11 cellular contexts compared by ENCODE assay signal in genomic region chr6:131532476-131533108, GRCh38. TPM values are rescaled to one million over a fixed set of nuclear protein-coding genes. Genes with fewer than 3 reads are reported as not detected.
A peak's percentile ranks its signal among the peaks of the same experiment; 100 is the strongest.
DNase-seq lines count a peak whose midpoint lies in the region; ATAC-seq, FAIRE-seq and TF ChIP-seq lines count a peak whose summit lies in the region.
"Had no signal": no experiment of that assay in that cellular context is flagged by ENCODE, and none has a peak within 500 bp of the region (broad histone marks: within the 10 kb centered on the region; RNA-seq: fewer than 3 reads in every experiment).

No MANE protein-coding gene starts in this region.

- no peaks in the 10 kb centered on the region for H4K20me1 ChIP-seq in H1 (replicated peaks in 1 of 2; ENCODE audit: control insufficient read depth in 1 of 2, insufficient read depth in 2 of 2, low read length in 2 of 2)

- no peaks in the 10 kb centered on the region for H3K23me2 ChIP-seq in H1 (ENCODE audit: low read depth, low read length)

- H2BK15ac ChIP-seq in H1 (ENCODE audit: low read length) = no peak overlapping the region

- ATAC-seq in GM21619 (IDR thresholded peaks at IDR 0.05; ENCODE audit: unreplicated experiment) (peak; percentile 91), gastrocnemius medialis (no peak), heart right ventricle (no peak)

- peak overlapping the region; percentile 40 for H4K91ac ChIP-seq in H1 (replicated peaks; ENCODE audit: insufficient read length, low read length)

- WGBS in H1 (ENCODE audit: extremely low coverage in 1 of 2, insufficient coverage in 1 of 2, insufficient read length in 1 of 2, insufficient replicate concordance in 2 of 2, low coverage in 1 of 2, low lambda C conversion rate in 2 of 2, missing lambda C conversion rate in 1 of 2), 2 experiments = 95% methylated on average over 3 of the region's 4 CpGs; no CpG with 5 or more reads in 1 of the 2 experiments
- WGBS in heart right ventricle, 2 donors = 83 to 86% methylated on average over 4 of the region's 4 CpGs

- H2BK20ac ChIP-seq in H1 (ENCODE audit: low read length) = peak overlapping the region; percentile 93; the same call in 1 of the 2 replicates

- POLR2A ChIA-PET in H1 (lab: Charles Lee; ENCODE audit: partially characterized antibody) = interaction anchor here (1.1 kb wide), 1 partner anchor 349 kb away, joined by 3 read pairs; no protein-coding TSS in a partner anchor

- peak; percentile 21 for DNase-seq in GM10266 (ENCODE audit: extremely low spot score)
- no peak for DNase-seq in H1 (ENCODE audit: low read depth in 1 of 2, low spot score in 2 of 2)
- no peak for DNase-seq in gastrocnemius medialis
- DNase-seq in heart right ventricle = no peak
- no peak for DNase-seq in NOMO-1 (lab: John Stamatoyannopoulos, UW; ENCODE audit: unreplicated experiment in 2 of 2)
- no peak for DNase-seq in EL
- DNase-seq: stomach had no signal

- H2BK12ac ChIP-seq in H1 (ENCODE audit: low read depth, low read length) = no peak overlapping the region

- no peaks in the 10 kb centered on the region for H3K4me1 ChIP-seq in H1 (replicated peaks in 1 of 4; ENCODE audit: control insufficient read depth in 3 of 4, insufficient read depth in 4 of 4, low read length in 3 of 4)
- H3K4me1 ChIP-seq in gastrocnemius medialis = no peaks in the 10 kb centered on the region
- no peaks in the 10 kb centered on the region for H3K4me1 ChIP-seq in heart right ventricle
- H3K4me1 ChIP-seq: stomach had no signal

- in situ Hi-C loops in gastrocnemius medialis (cut with MboI; ENCODE audit: low sequenced_read_pairs in 4 of 4) = loop anchor here in 2 of 4 donors (10.0 to 25.0 kb wide), 2 partner anchors 645 to 648 kb away; no protein-coding TSS in a partner anchor

- H3K36me3 ChIP-seq in KOPT-K1 (ENCODE audit: insufficient read depth, low read length) (no peaks in the 10 kb centered on the region), H1 (ENCODE audit: control insufficient read depth in 2 of 4, insufficient read depth in 4 of 4, low read length in 3 of 4) (no peaks in the 10 kb centered on the region), gastrocnemius medialis (no peaks in the 10 kb centered on the region), heart right ventricle (no peaks in the 10 kb centered on the region)
- H3K36me3 ChIP-seq: stomach had no signal

- intact Hi-C loops in gastrocnemius medialis (cut with DNase I; ENCODE audit: low total_unique reads) = loop anchor here (5.0 kb wide), 1 partner anchor 645 kb away; no protein-coding TSS in a partner anchor
- intact Hi-C loops in heart right ventricle (cut with DNase I) = loop anchor here (5.0 to 10.0 kb wide), 7 partner anchors 330 to 1208 kb away; no protein-coding TSS in a partner anchor

- no peak for TF ChIP-seq EP300 in H1 (IDR thresholded peaks at IDR 0.05; ENCODE audit: borderline replicate concordance in 1 of 2, low read depth in 2 of 2, low read length in 2 of 2)

- CTCF ChIA-PET in H1 (lab: Charles Lee; ENCODE audit: partially characterized antibody) = interaction anchor here (0.6 to 7.8 kb wide), 24 partner anchors 8 to 1322 kb away, joined by 3 to 73 read pairs (median 6); no protein-coding TSS in a partner anchor

- no peak overlapping the region for H3K9ac ChIP-seq in H1 (replicated peaks in 1 of 4; ENCODE audit: extremely low read depth in 1 of 4, low read depth in 3 of 4, low read length in 3 of 4)

- H3K4me2 ChIP-seq in H1 (ENCODE audit: insufficient read depth in 1 of 2, low read depth in 2 of 2, low read length in 2 of 2) = no peak overlapping the region

- TF ChIP-seq POLR2A in H1 (IDR thresholded peaks at IDR 0.05; ENCODE audit: control extremely low read depth in 1 of 2, low read depth in 2 of 2, low read length in 2 of 2) = no peak
- no peak for TF ChIP-seq POLR2A in gastrocnemius medialis (IDR thresholded peaks at IDR 0.05)

- H3K27me3 ChIP-seq in H1 (replicated peaks in 1 of 4; ENCODE audit: control insufficient read depth in 3 of 4, extremely low read depth in 1 of 4, insufficient read depth in 3 of 4, low read length in 3 of 4) (no peaks in the 10 kb centered on the region), gastrocnemius medialis (no peaks in the 10 kb centered on the region), heart right ventricle (peaks cover 0 to 6% (median 0%) of the 10 kb centered on the region in 7 donors)
- H3K27me3 ChIP-seq: stomach had no signal

- TF ChIP-seq RAD21 in H1 (IDR thresholded peaks at IDR 0.05 in 1 of 2, conservative IDR thresholded peaks at IDR 0.05 in 1 of 2; ENCODE audit: low read depth in 2 of 2, low read length in 2 of 2) = no peak

- no peak overlapping the region for H3K23ac ChIP-seq in H1 (ENCODE audit: insufficient read length)

- peak overlapping the region; percentile 31 for H3K27ac ChIP-seq in KOPT-K1 (ENCODE audit: low read depth, low read length, poor library complexity, severe bottlenecking)
- H3K27ac ChIP-seq in H1 (ENCODE audit: low read depth, low read length) = no peak overlapping the region
- H3K27ac ChIP-seq in gastrocnemius medialis = no peak overlapping the region
- no peak overlapping the region for H3K27ac ChIP-seq in heart right ventricle
- H3K27ac ChIP-seq: stomach had no signal

- H3K14ac ChIP-seq in H1 (ENCODE audit: insufficient read length) = no peak overlapping the region

- no peak overlapping the region for H4K5ac ChIP-seq in H1 (ENCODE audit: insufficient read length, low read depth, low read length)

- H3K4me3 ChIP-seq in H1 (ENCODE audit: extremely low read depth in 1 of 4, insufficient read depth in 2 of 4, low read depth in 3 of 4, low read length in 4 of 4) = no peak overlapping the region
- no peak overlapping the region for H3K4me3 ChIP-seq in gastrocnemius medialis
- H3K4me3 ChIP-seq in heart right ventricle = no peak overlapping the region
- H3K4me3 ChIP-seq: stomach had no signal

- TF ChIP-seq CTCF in GM10266 (IDR thresholded peaks at IDR 0.05; ENCODE audit: control insufficient read depth, insufficient read depth, low read depth, missing control alignments) = no peak
- no peak for TF ChIP-seq CTCF in H1 (IDR thresholded peaks at IDR 0.05; ENCODE audit: control extremely low read depth in 1 of 3, insufficient read depth in 1 of 3, low read depth in 1 of 3, low read length in 3 of 3)
- no peak for TF ChIP-seq CTCF in gastrocnemius medialis (IDR thresholded peaks at IDR 0.05 in 4 of 5, conservative IDR thresholded peaks at IDR 0.05 in 1 of 5)
- TF ChIP-seq CTCF in heart right ventricle (IDR thresholded peaks at IDR 0.05) = no peak

- H2AK5ac ChIP-seq in H1 (ENCODE audit: low read depth, low read length) = no peak overlapping the region

- no peaks in the 10 kb centered on the region for H3K9me3 ChIP-seq in KOPT-K1 (ENCODE audit: insufficient read depth, low read length, poor library complexity, severe bottlenecking)
- H3K9me3 ChIP-seq in H1 (ENCODE audit: insufficient read depth in 2 of 2, low read depth in 1 of 2, low read length in 1 of 2) = no peaks in the 10 kb centered on the region
- H3K9me3 ChIP-seq in gastrocnemius medialis = no peaks in the 10 kb centered on the region
- no peaks in the 10 kb centered on the region for H3K9me3 ChIP-seq in heart right ventricle
- H3K9me3 ChIP-seq: stomach had no signal

- no peak overlapping the region for H4K8ac ChIP-seq in H1 (ENCODE audit: extremely low read depth, insufficient read depth, low read length)

- peak overlapping the region; percentile 91 for H3K4ac ChIP-seq in H1 (replicated peaks; ENCODE audit: insufficient read length, low read depth, low read length)

- no peaks in the 10 kb centered on the region for H3K79me2 ChIP-seq in H1 (ENCODE audit: control insufficient read depth in 1 of 2, insufficient read depth in 2 of 2, low read length in 2 of 2)

- H3K56ac ChIP-seq in H1 (replicated peaks; ENCODE audit: insufficient read length, low read depth, low read length) = no peak overlapping the region

- 0 out of 2 replicates have a peak overlapping the region, but pooled peaks have one; percentile 71 for H3K18ac ChIP-seq in H1 (ENCODE audit: extremely low read depth, low read length)

- no peak overlapping the region for H2BK5ac ChIP-seq in H1 (ENCODE audit: low read depth, low read length)

- no peaks in the 10 kb centered on the region for H3K79me1 ChIP-seq in H1 (ENCODE audit: low read depth, low read length)

- peak overlapping the region; percentile 96 for H2BK120ac ChIP-seq in H1 (replicated peaks; ENCODE audit: low read depth, low read length)

- no peak overlapping the region for H2AFZ ChIP-seq in H1 (ENCODE audit: low read length)

- FAIRE-seq in H1 (lab: Jason Lieb, UNC) = no peak
- FAIRE-seq: endothelial cell of umbilical vein had no signal

TF ChIP-seq in H1, 55 proteins besides CTCF, POLR2A, EP300 and RAD21:
- TF ChIP-seq SUZ12 (IDR thresholded peaks at IDR 0.05; ENCODE audit: low read length) (no peak), CBX8 (IDR thresholded peaks at IDR 0.05; ENCODE audit: borderline replicate concordance, low read depth, low read length) (no peak), RNF2 (IDR thresholded peaks at IDR 0.05; ENCODE audit: borderline replicate concordance, low read depth, low read length, missing control alignments, poor library complexity, severe bottlenecking) (no peak), RBBP5 (IDR thresholded peaks at IDR 0.05; ENCODE audit: borderline replicate concordance, low read depth, low read length) (no peak), ASH2L (IDR thresholded peaks at IDR 0.05; ENCODE audit: low read length) (no peak)

RNA-seq across cellular contexts. Expression of gene ARG1, which starts 40.4 kb away (rescaled TPM):
- not detected in 2 replicates for total RNA-seq in H1 (2021; fragmentation: NEBNext Ultra II Directional; extraction: Animal tissue kit (Norgen Biotek cat#: 25700))
- polyA plus RNA-seq in H1 (2011; rRNA removed) = not detected in 2 replicates
- not detected for polyA plus RNA-seq in H1 (2011; cell fraction: cytosol; rRNA removed)
- polyA plus RNA-seq in H1 (2011; cell fraction: nucleus; rRNA removed) = not detected
- polyA plus RNA-seq in H1 (2012, experiment 1 of 2) = 0.47 to 0.48 TPM in 2 of 4 replicates, not detected in the others
- not detected for polyA plus RNA-seq in H1 (2012, experiment 2 of 2)
- 0.04 TPM for polyA plus RNA-seq in H1 (2013, experiment 1 of 2)
- polyA plus RNA-seq in H1 (2013, experiment 2 of 2) = 0.11 TPM
- polyA minus RNA-seq in H1 (2011; rRNA and poly(A)+ RNA removed) = not detected in 2 replicates
- not detected for polyA minus RNA-seq in H1 (2011; cell fraction: cytosol; rRNA and poly(A)+ RNA removed)
- polyA minus RNA-seq in H1 (2011; cell fraction: nucleus; rRNA and poly(A)+ RNA removed) = not detected
- 1 to 10 TPM in 2 of 4 donors, not detected in 2; 1.9 to 2.3 TPM for total RNA-seq in gastrocnemius medialis
- 1 to 10 TPM in 1 of 10 donors, under 1 TPM in 4, not detected in 5; 0.27 to 1.2 (median 0.83) TPM for total RNA-seq in heart right ventricle
- under 1 TPM; 0.10 to 0.51 TPM for polyA plus RNA-seq in heart right ventricle
- total RNA-seq: endothelial cell of umbilical vein, mononuclear cell had no signal
- polyA plus RNA-seq: endothelial cell of umbilical vein had no signal
